ENCODE assay signal across 8 cellular contexts in genomic region chr1:119327066-119327435, GRCh38. TPM values are rescaled to one million over a fixed set of nuclear protein-coding genes. Genes with fewer than 3 reads are reported as not detected.
DNase-seq lines count a peak whose midpoint lies in the region; ATAC-seq and TF ChIP-seq lines count a peak whose summit lies in the region.

No MANE protein-coding gene starts in this region.

- H2BK120ac ChIP-seq in H9 (ENCODE audit: low read depth, low read length, poor library complexity, severe bottlenecking) = no peak overlapping the region

- H3K23me2 ChIP-seq in H9 (ENCODE audit: insufficient read length, low read depth, low read length, poor library complexity, severe bottlenecking) = peaks cover 10% of the 10 kb centered on the region

- no peaks in the 10 kb centered on the region for H3K9me3 Mint-ChIP-seq in H9
- no peaks in the 10 kb centered on the region for H3K9me3 Mint-ChIP-seq in activated T-cell treated with anti-CD3 and anti-CD28 coated beads, Interleukin-2, amount 50 U/mL, for 4 hours

- H3K4ac ChIP-seq in H9 (ENCODE audit: low read depth, low read length) = no peak overlapping the region

- peak overlapping the region; percentile 71 to 79 for H3K4me3 Mint-ChIP-seq in H9
- peak overlapping the region; percentile 77 for H3K4me3 Mint-ChIP-seq in activated T-cell treated with anti-CD3 and anti-CD28 coated beads, Interleukin-2, amount 50 U/mL, for 4 hours

- no peaks in the 10 kb centered on the region for H4K20me1 ChIP-seq in H9 (ENCODE audit: control insufficient read depth, insufficient read depth, insufficient read length)

- no peaks in the 10 kb centered on the region for H3K9me3 ChIP-seq in H9 (ENCODE audit: control insufficient read depth, low read depth, low read length)
- H3K9me3 ChIP-seq in iPS-15b (ENCODE audit: control insufficient read depth, insufficient read depth, low read length) = no peaks in the 10 kb centered on the region
- no peaks in the 10 kb centered on the region for H3K9me3 ChIP-seq in skeletal muscle satellite cell (replicated peaks; ENCODE audit: low read length)

- H3T11ph ChIP-seq in H9 (ENCODE audit: low read length) = no peak overlapping the region

- H3K36me3 ChIP-seq in iPS-15b (ENCODE audit: control insufficient read depth, insufficient read depth, low read length) (no peaks in the 10 kb centered on the region), skeletal muscle satellite cell (ENCODE audit: insufficient read depth, low read length) (no peaks in the 10 kb centered on the region)

- H3K4me3 ChIP-seq in iPS-15b (ENCODE audit: low read depth, low read length) (peak overlapping the region; percentile 59), skeletal muscle satellite cell (ENCODE audit: low read length) (peak overlapping the region; percentile 4)

- no peak overlapping the region for H3K14ac ChIP-seq in H9 (ENCODE audit: insufficient read depth, low read length)

- WGBS in H9 (ENCODE audit: extremely low coverage, insufficient read length, low lambda C conversion rate) = no CpG with 5 or more reads among the region's 18 CpGs

- no peak overlapping the region for H2BK15ac ChIP-seq in H9 (ENCODE audit: low read depth, low read length)

- no peak overlapping the region for H3K23ac ChIP-seq in H9 (ENCODE audit: insufficient read length, low read depth, low read length)

- H2AFZ ChIP-seq in H9 (ENCODE audit: low read length) = no peak overlapping the region

- no peaks in the 10 kb centered on the region for H3K27me3 ChIP-seq in H9 (ENCODE audit: insufficient read depth, low read length)
- H3K27me3 ChIP-seq in iPS-15b (ENCODE audit: control insufficient read depth, insufficient read depth, low read length) = peaks cover 11% of the 10 kb centered on the region
- H3K27me3 ChIP-seq in skeletal muscle satellite cell (ENCODE audit: control insufficient read depth, insufficient read depth, low read length) = no peaks in the 10 kb centered on the region

- H3K18ac ChIP-seq in H9 (ENCODE audit: insufficient read length, low read depth, low read length) = peak overlapping the region; percentile 5

- H3K4me2 ChIP-seq in H9 (ENCODE audit: insufficient read depth, insufficient read length, low read length) (peak overlapping the region; percentile 55), skeletal muscle satellite cell (ENCODE audit: low read length) (peak overlapping the region; percentile 72)

- H3K27me3 Mint-ChIP-seq in H9 (ENCODE audit: low read depth) = no peaks in the 10 kb centered on the region
- H3K27me3 Mint-ChIP-seq in activated T-cell treated with anti-CD3 and anti-CD28 coated beads, Interleukin-2, amount 50 U/mL, for 4 hours (ENCODE audit: low read depth) = peaks cover 9% of the 10 kb centered on the region

- H3K27ac Mint-ChIP-seq in H9 = peak overlapping the region in 2 of 3 experiments; percentile 46 to 91; a peak in 3 of 7 replicates

- peak; percentile 92 for DNase-seq in H9
- no peak for DNase-seq in activated T-cell treated with anti-CD3 and anti-CD28 coated beads, Interleukin-2, amount 50 U/mL, for 4 hours
- DNase-seq in effector CD8-positive, alpha-beta T cell (lab: John Stamatoyannopoulos, UW) = no peak
- no peak for DNase-seq in erythroblast (lab: John Stamatoyannopoulos, UW)
- no peak for DNase-seq in HT-29 (ENCODE audit: low spot score)
- DNase-seq in A172 (ENCODE audit: low spot score) = no peak

- H3K36me3 Mint-ChIP-seq in H9 (ENCODE audit: insufficient read depth in 1 of 3, low read depth in 3 of 3) = peaks cover 0 to 2% (median 0%) of the 10 kb centered on the region in 3 experiments; a peak in 3 of 7 replicates
- no peaks in the 10 kb centered on the region for H3K36me3 Mint-ChIP-seq in activated T-cell treated with anti-CD3 and anti-CD28 coated beads, Interleukin-2, amount 50 U/mL, for 4 hours (ENCODE audit: insufficient read depth)

- H4K91ac ChIP-seq in H9 (ENCODE audit: insufficient read length, low read depth, low read length) = no peak overlapping the region

- no peak overlapping the region for H2BK20ac ChIP-seq in H9 (ENCODE audit: low read depth, low read length, poor library complexity, severe bottlenecking)

- H3K4me1 ChIP-seq in H9 (ENCODE audit: insufficient read depth, low read length) (peaks cover 10% of the 10 kb centered on the region; the same call in 1 of the 2 replicates), iPS-15b (ENCODE audit: control insufficient read depth, insufficient read depth, low read length) (peaks cover 23% of the 10 kb centered on the region), skeletal muscle satellite cell (ENCODE audit: control insufficient read depth, insufficient read depth, low read length) (peaks cover 12% of the 10 kb centered on the region)

- peak; percentile 22 to 28 for ATAC-seq in activated T-cell treated with anti-CD3 and anti-CD28 coated beads, Interleukin-2, amount 50 U/mL, for 4 hours

- H4K8ac ChIP-seq in H9 (replicated peaks; ENCODE audit: insufficient read length, low read depth, low read length) = no peak overlapping the region

- no peak overlapping the region for H2AK5ac ChIP-seq in H9 (ENCODE audit: insufficient read length, low read length)

- H3K9ac ChIP-seq in H9 (ENCODE audit: extremely low read depth, insufficient read length, low read length) (no peak overlapping the region), iPS-15b (ENCODE audit: low read depth, low read length) (no peak overlapping the region), skeletal muscle satellite cell (ENCODE audit: low read depth, low read length) (no peak overlapping the region)

- H3K27ac ChIP-seq in H9 (ENCODE audit: insufficient read length, low read depth, low read length) = no peak overlapping the region

- no peaks in the 10 kb centered on the region for H3K79me1 ChIP-seq in H9 (ENCODE audit: insufficient read depth, low read depth, low read length, poor library complexity, severe bottlenecking)

- no peaks in the 10 kb centered on the region for H3K79me2 ChIP-seq in H9 (ENCODE audit: insufficient read depth, low read length)

- TF ChIP-seq CTCF in H9 (conservative IDR thresholded peaks at IDR 0.05) = no peak

- H4K5ac ChIP-seq in H9 (ENCODE audit: insufficient read length, low read depth, low read length) = no peak overlapping the region

- no peak overlapping the region for H2BK5ac ChIP-seq in H9 (ENCODE audit: insufficient read length, low read length)

- H2BK12ac ChIP-seq in H9 (ENCODE audit: insufficient read length, low read depth, low read length) = no peak overlapping the region

- no peak for TF ChIP-seq POLR2A in erythroblast (IDR thresholded peaks at IDR 0.05; ENCODE audit: low read length)

- H3K56ac ChIP-seq in H9 (ENCODE audit: insufficient read length, low read depth, low read length) = no peak overlapping the region

- H3K4me1 Mint-ChIP-seq in H9 = peaks cover 63 to 78% of the 10 kb centered on the region in 2 experiments
- peaks cover 10% of the 10 kb centered on the region for H3K4me1 Mint-ChIP-seq in activated T-cell treated with anti-CD3 and anti-CD28 coated beads, Interleukin-2, amount 50 U/mL, for 4 hours (ENCODE audit: low read depth)

RNA-seq across cellular contexts. Expression of gene HAO2, which starts 41.5 kb away (rescaled TPM):
- 0.13 and 0.61 TPM in 2 replicates for total RNA-seq in H9 (2021)
- not detected for total RNA-seq in activated T-cell treated with anti-CD3 and anti-CD28 coated beads, Interleukin-2, amount 50 U/mL, for 4 hours
- total RNA-seq in skeletal muscle satellite cell (2012; rRNA removed) = not detected in 2 replicates
- not detected in 2 replicates for total RNA-seq in HT-29 (2014; rRNA removed; shearing (Covaris generic))
- not detected in 2 replicates for total RNA-seq in A172 (2014; rRNA removed; shearing (Covaris generic))
